In genomic region chr20:47984437-47984836, GRCh38 we compare ENCODE assay signal across 29 cellular contexts.
"Had no signal": no experiment of that assay in that cellular context is flagged by ENCODE, and none has a peak within 500 bp of the region (broad histone marks: within the 10 kb centered on the region; RNA-seq: fewer than 3 reads in every experiment).

No MANE protein-coding gene starts in this region.

- FAIRE-seq: keratinocyte, small intestine had no signal

- H3K9me3 ChIP-seq: ascending aorta, gastroesophageal sphincter, ovary, prostate gland, sigmoid colon, tibial nerve had no signal

- ATAC-seq: effector memory CD8-positive, alpha-beta T cell; gastroesophageal sphincter; left cardiac atrium; left ventricle myocardium superior; stimulated activated memory B cell treated with anti-CD40 and anti-IgM and Interleukin-4, amounts not matched to agents 10 μg/mL and 1 μg/mL and 100 μg/mL, for 72 hours had no signal

- H3K36me3 ChIP-seq: ascending aorta, cardiac muscle cell, gastroesophageal sphincter, ovary, prostate gland, sigmoid colon, tibial nerve had no signal

- H3K4me3 ChIP-seq: ascending aorta, cardiac muscle cell, coronary artery, dorsolateral prefrontal cortex, gastroesophageal sphincter, ovary, prostate gland, sigmoid colon, tibial nerve had no signal

- H3K27me3 ChIP-seq: ascending aorta, cardiac muscle cell, gastroesophageal sphincter, ovary, sigmoid colon had no signal

- H3K27ac ChIP-seq: ascending aorta, cardiac muscle cell, coronary artery, dorsolateral prefrontal cortex, gastroesophageal sphincter, ovary, prostate gland, tibial nerve had no signal

- H3K4me1 ChIP-seq: ascending aorta, tibial nerve had no signal

- DNase-seq: activated CD4-positive, alpha-beta T cell treated with anti-CD3 and anti-CD28 coated beads for 4 hours; activated CD4-positive, alpha-beta T cell treated with anti-CD3 and anti-CD28 coated beads, Interleukin-2, amount 50 U/mL, for 4 hours; activated CD4-positive, CD25-positive, alpha-beta regulatory T cell; activated CD8-positive, alpha-beta memory T cell treated with anti-CD3 and anti-CD28 coated beads, Interleukin-2, amount 50 U/mL, for 4 hours; activated effector memory CD4-positive, alpha-beta T cell treated with anti-CD3 and anti-CD28 coated beads, Interleukin-2, amount 50 U/mL, for 16 hours; activated naive CD4-positive, alpha-beta T cell treated with anti-CD3 and anti-CD28 coated beads, Interleukin-2, amount 10 ng/mL, durations not matched to agents 7 days and 5 days; activated naive CD8-positive, alpha-beta T cell treated with anti-CD3 and anti-CD28 coated beads, Interleukin-2, amount 10 ng/mL, durations not matched to agents 7 days and 5 days; activated T-cell treated with anti-CD3 and anti-CD28 coated beads, Interleukin-2, amount 50 U/mL, for 1 hour; dorsolateral prefrontal cortex; effector memory CD8-positive, alpha-beta T cell; hippocampal formation; left cardiac atrium; left ventricle myocardium superior; naive B cell; nephron progenitor cell; ovary; sigmoid colon; small intestine; stimulated activated CD4-positive, alpha-beta T cell treated with anti-CD3 and anti-CD28 coated beads, Interleukin-1b, Interleukin-23, amount 100 ng/mL, for 48 hours; stimulated activated CD4-positive, alpha-beta T cell treated with anti-CD3 and anti-CD28 coated beads, Interleukin-4, amount 100 ng/mL, for 4 hours; stimulated activated CD8-positive, alpha-beta memory T cell treated with anti-CD3 and anti-CD28 coated beads, Interleukin-4, amount 100 ng/mL, for 48 hours had no signal
